In genomic region chr12:55679691-55680090, GRCh38 we compare ENCODE assay signal across 36 cellular contexts. TPM values are rescaled to one million over a fixed set of nuclear protein-coding genes. Genes with fewer than 3 reads are reported as not detected.
"Had no signal": no experiment of that assay in that cellular context is flagged by ENCODE, and none has a peak within 500 bp of the region (broad histone marks: within the 10 kb centered on the region; RNA-seq: fewer than 3 reads in every experiment).

No MANE protein-coding gene starts in this region.

- H3K9me3 ChIP-seq: ascending aorta, breast epithelium, esophagus squamous epithelium, gastroesophageal sphincter had no signal

- ATAC-seq: activated CD4-positive, CD25-positive, alpha-beta regulatory T cell treated with anti-CD3 and anti-CD28 coated beads, Interleukin-2, amount 50 U/mL, for 24 hours; activated CD8-positive, alpha-beta T cell treated with anti-CD3 and anti-CD28 coated beads for 36 hours; activated naive CD4-positive, alpha-beta T cell treated with anti-CD3 and anti-CD28 coated beads, Interleukin-2, amount 50 U/mL, for 72 hours; effector memory CD8-positive, alpha-beta T cell; gastroesophageal sphincter; T-helper 17 cell had no signal

- H3K27ac Mint-ChIP-seq: activated B cell treated with CpG ODN at 0.5 μM for 24 hours; activated CD8-positive, alpha-beta T cell treated with anti-CD3 and anti-CD28 coated beads for 36 hours; activated naive CD4-positive, alpha-beta T cell treated with anti-CD3 and anti-CD28 coated beads, Interleukin-2, amount 10 ng/mL, durations not matched to agents 7 days and 5 days; activated naive CD4-positive, alpha-beta T cell treated with anti-CD3 and anti-CD28 coated beads, Interleukin-2, amount 50 U/mL, for 72 hours; activated naive CD8-positive, alpha-beta T cell treated with anti-CD3 and anti-CD28 coated beads, Interleukin-2, amount 10 ng/mL, durations not matched to agents 7 days and 5 days; brain; effector memory CD8-positive, alpha-beta T cell; T-helper 17 cell; T-helper 2 cell treated with Interferon-gamma antibody and Interleukin-4, amounts not matched to agents 5 μg/mL and 100 μg/mL, for 36 hours had no signal

- H3K9me3 Mint-ChIP-seq: activated B cell treated with CpG ODN at 0.5 μM for 24 hours; activated CD8-positive, alpha-beta T cell treated with anti-CD3 and anti-CD28 coated beads for 36 hours; activated naive CD4-positive, alpha-beta T cell treated with anti-CD3 and anti-CD28 coated beads, Interleukin-2, amount 10 ng/mL, durations not matched to agents 7 days and 5 days; activated naive CD4-positive, alpha-beta T cell treated with anti-CD3 and anti-CD28 coated beads, Interleukin-2, amount 50 U/mL, for 72 hours; activated naive CD8-positive, alpha-beta T cell treated with anti-CD3 and anti-CD28 coated beads, Interleukin-2, amount 10 ng/mL, durations not matched to agents 7 days and 5 days; brain; central memory CD8-positive, alpha-beta T cell; effector memory CD8-positive, alpha-beta T cell; T-helper 2 cell treated with Interferon-gamma antibody and Interleukin-4, amounts not matched to agents 5 μg/mL and 100 μg/mL, for 36 hours had no signal

- H3K4me3 ChIP-seq: ascending aorta, breast epithelium, cardiac muscle cell, esophagus squamous epithelium, gastroesophageal sphincter had no signal

- H3K4me1 Mint-ChIP-seq: activated naive CD4-positive, alpha-beta T cell treated with anti-CD3 and anti-CD28 coated beads, Interleukin-2, amount 10 ng/mL, durations not matched to agents 7 days and 5 days had no signal

- H3K4me3 Mint-ChIP-seq: activated B cell treated with CpG ODN at 0.5 μM for 24 hours; activated CD8-positive, alpha-beta T cell treated with anti-CD3 and anti-CD28 coated beads for 36 hours; activated naive CD4-positive, alpha-beta T cell treated with anti-CD3 and anti-CD28 coated beads, Interleukin-2, amount 10 ng/mL, durations not matched to agents 7 days and 5 days; activated naive CD8-positive, alpha-beta T cell treated with anti-CD3 and anti-CD28 coated beads, Interleukin-2, amount 10 ng/mL, durations not matched to agents 7 days and 5 days; brain; central memory CD8-positive, alpha-beta T cell; effector memory CD8-positive, alpha-beta T cell; T-helper 17 cell; T-helper 2 cell treated with Interferon-gamma antibody and Interleukin-4, amounts not matched to agents 5 μg/mL and 100 μg/mL, for 36 hours had no signal

- H3K27me3 ChIP-seq: ascending aorta, breast epithelium, gastroesophageal sphincter had no signal

- H3K36me3 ChIP-seq: breast epithelium, cardiac muscle cell, esophagus squamous epithelium, gastroesophageal sphincter, WERI-Rb-1 had no signal

- H3K36me3 Mint-ChIP-seq: activated naive CD4-positive, alpha-beta T cell treated with anti-CD3 and anti-CD28 coated beads, Interleukin-2, amount 10 ng/mL, durations not matched to agents 7 days and 5 days; activated naive CD4-positive, alpha-beta T cell treated with anti-CD3 and anti-CD28 coated beads, Interleukin-2, amount 50 U/mL, for 72 hours; activated naive CD8-positive, alpha-beta T cell treated with anti-CD3 and anti-CD28 coated beads, Interleukin-2, amount 10 ng/mL, durations not matched to agents 7 days and 5 days; brain had no signal

- DNase-seq: activated B cell treated with CpG ODN at 0.5 μM for 24 hours; activated CD4-positive, alpha-beta T cell treated with anti-CD3 and anti-CD28 coated beads for 48 hours; activated CD4-positive, alpha-beta T cell treated with anti-CD3 and anti-CD28 coated beads, Interleukin-2, amount 50 U/mL, for 1 hour; activated CD4-positive, alpha-beta T cell treated with anti-CD3 and anti-CD28 coated beads, Interleukin-2, amount 50 U/mL, for 48 hours; activated CD8-positive, alpha-beta memory T cell treated with anti-CD3 and anti-CD28 coated beads for 24 hours; activated CD8-positive, alpha-beta T cell treated with anti-CD3 and anti-CD28 coated beads for 36 hours; activated gamma-delta T cell; activated naive CD4-positive, alpha-beta T cell; activated naive CD4-positive, alpha-beta T cell treated with anti-CD3 and anti-CD28 coated beads, Interleukin-2, amount 10 ng/mL, durations not matched to agents 7 days and 5 days; activated naive CD8-positive, alpha-beta T cell treated with anti-CD3 and anti-CD28 coated beads, Interleukin-2, amount 10 ng/mL, durations not matched to agents 7 days and 5 days; activated T-cell treated with anti-CD3 and anti-CD28 coated beads, Interleukin-2, amount 50 U/mL, for 48 hours; cortex of kidney; dermis blood vessel endothelial cell; effector CD4-positive, alpha-beta T cell; effector memory CD8-positive, alpha-beta T cell; esophagus squamous epithelium; foreskin melanocyte; T-helper 1 cell; T-helper 17 cell; T1000; WERI-Rb-1 had no signal

- H3K27me3 Mint-ChIP-seq: activated B cell treated with CpG ODN at 0.5 μM for 24 hours had no signal

- H3K4me1 ChIP-seq: breast epithelium had no signal

- H3K27ac ChIP-seq: ascending aorta, breast epithelium, cardiac muscle cell, epithelial cell of prostate, esophagus squamous epithelium, gastroesophageal sphincter, WERI-Rb-1 had no signal

RNA-seq across cellular contexts. Expression of gene OR10P1, which starts 43.0 kb away (rescaled TPM):
- total RNA-seq: activated B cell treated with CpG ODN at 0.5 μM for 24 hours; activated CD8-positive, alpha-beta T cell treated with anti-CD3 and anti-CD28 coated beads for 36 hours; activated naive CD4-positive, alpha-beta T cell treated with anti-CD3 and anti-CD28 coated beads, Interleukin-2, amount 50 U/mL, for 72 hours; activated naive CD8-positive, alpha-beta T cell treated with anti-CD3 and anti-CD28 coated beads, Interleukin-2, amount 10 ng/mL, durations not matched to agents 7 days and 5 days; ascending aorta; breast epithelium; cardiac muscle cell; cerebellum; dermis blood vessel endothelial cell; esophagus squamous epithelium; fibroblast of lung; fibroblast of villous mesenchyme; gastroesophageal sphincter; glomerular endothelial cell; T-helper 17 cell had no signal
- polyA plus RNA-seq: cardiac muscle cell, esophagus, fibroblast of lung had no signal
